8 cellular contexts compared by ENCODE assay signal in genomic region chr10:84008878-84009277, GRCh38.
DNase-seq lines count a peak whose midpoint lies in the region; ATAC-seq, FAIRE-seq and TF ChIP-seq lines count a peak whose summit lies in the region.

No MANE protein-coding gene starts in this region.

- H3K36me3 ChIP-seq in SK-N-SH (replicated peaks in 1 of 2; ENCODE audit: control insufficient read depth in 1 of 2, insufficient read depth in 2 of 2, low read length in 1 of 2): no peaks in the 10 kb centered on the region
- H3K36me3 ChIP-seq in GM12878 (ENCODE audit: control insufficient read depth in 2 of 2, insufficient read depth in 2 of 2, low read length in 1 of 2): no peaks in the 10 kb centered on the region
- H3K36me3 ChIP-seq in trophoblast cell (ENCODE audit: control insufficient read depth in 1 of 2, insufficient read depth in 2 of 2, low read length in 2 of 2): no peaks in the 10 kb centered on the region

- ATAC-seq in SK-N-SH treated with all-trans-retinoic acid at 6 μM for 48 hours (no peak), GM21786 (IDR thresholded peaks at IDR 0.05; ENCODE audit: unreplicated experiment) (peak; percentile 64), GM12878 (peak; percentile 86), HG03025 (IDR thresholded peaks at IDR 0.05; ENCODE audit: low FRiP score, unreplicated experiment) (no peak), omental fat pad (ENCODE audit: low FRiP score) (no peak)

- TF ChIP-seq EP300 in SK-N-SH (IDR thresholded peaks at IDR 0.05; ENCODE audit: borderline replicate concordance in 1 of 2, low read depth in 1 of 2, low read length in 1 of 2) (no peak), GM12878 (IDR thresholded peaks at IDR 0.05; ENCODE audit: borderline replicate concordance in 1 of 2, control insufficient read depth in 1 of 2, low read depth in 2 of 2, low read length in 2 of 2) (no peak)

- no peaks in the 10 kb centered on the region for H3K9me2 ChIP-seq in SK-N-SH

- intact Hi-C loops in GM12878 (cut with micrococcal nuclease; ENCODE audit: unreplicated experiment): loop anchor here (5.0 kb wide), 1 partner anchor 137 kb away; no protein-coding TSS in a partner anchor

- H2BK12ac ChIP-seq in trophoblast cell (ENCODE audit: low read length): no peak overlapping the region

- H3K27ac ChIP-seq in SK-N-SH (ENCODE audit: low read depth in 2 of 2, low read length in 1 of 2) (no peak overlapping the region), GM12878 (ENCODE audit: control insufficient read depth, insufficient read depth) (no peak overlapping the region), trophoblast cell (ENCODE audit: low read depth, low read length) (no peak overlapping the region)

- H3K79me2 ChIP-seq in SK-N-SH (ENCODE audit: insufficient read depth): no peaks in the 10 kb centered on the region
- no peaks in the 10 kb centered on the region for H3K79me2 ChIP-seq in GM12878 (ENCODE audit: control insufficient read depth, insufficient read depth, low read length)
- no peaks in the 10 kb centered on the region for H3K79me2 ChIP-seq in trophoblast cell (ENCODE audit: control insufficient read depth, insufficient read depth, low read length, poor library complexity)

- TF ChIP-seq POLR2A in GM12878 (IDR thresholded peaks at IDR 0.05; ENCODE audit: low read depth, low read length): no peak

- SMC1A ChIA-PET in GM12878 (lab: Charles Lee; ENCODE audit: uncharacterized antibody, unreplicated experiment): no interaction called here

- H4K20me1 ChIP-seq in SK-N-SH (ENCODE audit: insufficient read depth) (no peaks in the 10 kb centered on the region), GM12878 (ENCODE audit: control insufficient read depth, insufficient read depth) (no peaks in the 10 kb centered on the region)

- no TSS peak for BruUV-seq in GM12878 (replicated peaks; lab: Mats Ljungman, UMichigan)

- H3K4me3 ChIP-seq in SK-N-SH (ENCODE audit: low read depth in 2 of 2, low read length in 1 of 2) (no peak overlapping the region; a peak in 1 of 4 replicates), GM12878 (no peak overlapping the region), trophoblast cell (ENCODE audit: low read depth, low read length) (no peak overlapping the region)

- FAIRE-seq in GM12878 (lab: Jason Lieb, UNC): peak; percentile 62

- H3K9ac ChIP-seq in SK-N-SH (no peak overlapping the region), GM12878 (ENCODE audit: control insufficient read depth, insufficient read depth, low read length) (no peak overlapping the region), trophoblast cell (ENCODE audit: low read length) (no peak overlapping the region)

- H3K4me2 ChIP-seq in SK-N-SH (no peak overlapping the region), GM12878 (ENCODE audit: control insufficient read depth, insufficient read depth) (no peak overlapping the region), trophoblast cell (ENCODE audit: low read length) (no peak overlapping the region)

- H3K79me1 ChIP-seq in trophoblast cell (ENCODE audit: low read length): no peaks in the 10 kb centered on the region

- H2AK5ac ChIP-seq in trophoblast cell (ENCODE audit: low read length): no peak overlapping the region

- POLR2A ChIA-PET in SK-N-SH (lab: Yijun Ruan, JAX): no interaction called here
- POLR2A ChIA-PET in GM12878 (lab: Charles Lee): no interaction called here

- H3F3A ChIP-seq in SK-N-SH (replicated peaks; ENCODE audit: insufficient read depth): no peaks in the 10 kb centered on the region

- H3K9me3 ChIP-seq in SK-N-SH (no peaks in the 10 kb centered on the region), GM12878 (replicated peaks; ENCODE audit: control insufficient read depth, insufficient read depth, low read length) (no peaks in the 10 kb centered on the region; the same call in 2 of the 3 replicates), trophoblast cell (ENCODE audit: insufficient read depth, low read depth, low read length) (peaks cover 2% of the 10 kb centered on the region)

- H3K18ac ChIP-seq in trophoblast cell (ENCODE audit: low read length): no peak overlapping the region

- RAD21 ChIA-PET in GM12878 (lab: Charles Lee; ENCODE audit: unreplicated experiment): no interaction called here

- WGBS in SK-N-SH (ENCODE audit: low lambda C conversion rate): 40% methylated on average over 3 of the region's 3 CpGs
- 15% methylated on average over 3 of the region's 3 CpGs for WGBS in GM12878 (ENCODE audit: insufficient coverage, insufficient replicate concordance, low lambda C conversion rate, missing lambda C conversion rate)
- WGBS in trophoblast cell (ENCODE audit: extremely low coverage, insufficient coverage, insufficient read length): no CpG with 5 or more reads among the region's 3 CpGs

- H2BK5ac ChIP-seq in trophoblast cell (ENCODE audit: low read depth, low read length, poor library complexity): no peak overlapping the region

- no peak overlapping the region for H4K91ac ChIP-seq in trophoblast cell (ENCODE audit: low read depth, low read length)

- no peak overlapping the region for H3K14ac ChIP-seq in trophoblast cell (ENCODE audit: low read length)

- H3K4me1 ChIP-seq in SK-N-SH (ENCODE audit: control insufficient read depth in 1 of 2, insufficient read depth in 2 of 2, low read depth in 1 of 2, low read length in 1 of 2): no peaks in the 10 kb centered on the region
- H3K4me1 ChIP-seq in GM12878 (ENCODE audit: control insufficient read depth, insufficient read depth, low read length): peaks cover 10% of the 10 kb centered on the region
- no peaks in the 10 kb centered on the region for H3K4me1 ChIP-seq in trophoblast cell (ENCODE audit: control insufficient read depth in 1 of 2, insufficient read depth in 2 of 2, low read length in 2 of 2)

- DNase-seq in SK-N-SH: peak; percentile 42
- peak; percentile 71 for DNase-seq in NCI-H82 (lab: John Stamatoyannopoulos, UW)
- DNase-seq in GM12878 (ENCODE audit: low read depth, low spot score): no peak
- peak; percentile 18 to 42 for DNase-seq in trophoblast cell
- DNase-seq in omental fat pad (ENCODE audit: low spot score): no peak

- no peak overlapping the region for H2AFZ ChIP-seq in SK-N-SH (ENCODE audit: low read depth)
- H2AFZ ChIP-seq in GM12878 (ENCODE audit: control insufficient read depth, low read depth, low read length): no peak overlapping the region
- no peak overlapping the region for H2AFZ ChIP-seq in trophoblast cell (ENCODE audit: insufficient read depth, low read length, poor library complexity)

- no peak overlapping the region for H3K4ac ChIP-seq in trophoblast cell (ENCODE audit: low read depth, low read length)

- no peak overlapping the region for H3K23ac ChIP-seq in trophoblast cell (ENCODE audit: low read length)

- H2BK120ac ChIP-seq in trophoblast cell (ENCODE audit: insufficient read depth, low read length, poor library complexity): no peak overlapping the region

- in situ Hi-C loops in GM12878 (cut with MboI): no loop called here

- no peak overlapping the region for H4K12ac ChIP-seq in trophoblast cell (ENCODE audit: low read depth, low read length)

- TF ChIP-seq CTCF in SK-N-SH (IDR thresholded peaks at IDR 0.05): peak; percentile 68
- peak; percentile 72 to 89 (median 88) for TF ChIP-seq CTCF in GM12878 (IDR thresholded peaks at IDR 0.05 in 2 of 3, conservative IDR thresholded peaks at IDR 0.05 in 1 of 3; ENCODE audit: control insufficient read depth in 2 of 3, extremely low read depth in 1 of 3, insufficient read depth in 1 of 3, low read depth in 3 of 3, low read length in 3 of 3)
- TF ChIP-seq CTCF in omental fat pad (IDR thresholded peaks at IDR 0.05): no peak

- no peaks in the 10 kb centered on the region for H3K27me3 ChIP-seq in SK-N-SH (ENCODE audit: insufficient read depth)
- no peaks in the 10 kb centered on the region; a peak in 1 of 4 replicates for H3K27me3 ChIP-seq in GM12878 (replicated peaks in 1 of 2; ENCODE audit: control insufficient read depth in 2 of 2, insufficient read depth in 2 of 2, low read length in 1 of 2)
- no peaks in the 10 kb centered on the region for H3K27me3 ChIP-seq in trophoblast cell (ENCODE audit: insufficient read depth, low read length)

- peak; percentile 39; the same call in 1 of the 2 replicates for TF ChIP-seq RAD21 in SK-N-SH (IDR thresholded peaks at IDR 0.05; ENCODE audit: low read length)
- TF ChIP-seq RAD21 in GM12878 (IDR thresholded peaks at IDR 0.05; ENCODE audit: insufficient read depth, low read depth, low read length): peak; percentile 50; the same call in 1 of the 2 replicates

- H4K8ac ChIP-seq in trophoblast cell (ENCODE audit: low read depth, low read length): no peak overlapping the region

- CTCF ChIA-PET in SK-N-SH (lab: Yijun Ruan, JAX): interaction anchor here (0.9 kb wide), 1 partner anchor 13 kb away, joined by 5 read pairs; no protein-coding TSS in a partner anchor
- CTCF ChIA-PET in GM12878 (lab: Yijun Ruan, JAX): interaction anchor here (0.9 to 1.5 kb wide), 3 partner anchors 9 to 16 kb away, joined by 3 to 6 read pairs (median 3); no protein-coding TSS in a partner anchor

TF ChIP-seq in SK-N-SH, 30 proteins besides CTCF, POLR2A, EP300 and RAD21:
- TF ChIP-seq SMC3 (IDR thresholded peaks at IDR 0.05; ENCODE audit: low read depth, low read length): 0 out of 2 replicates have a peak, but pooled peaks have one; percentile 16
- TF ChIP-seq USF1 (IDR thresholded peaks at IDR 0.05; ENCODE audit: borderline replicate concordance, low read depth): no peak

TF ChIP-seq in GM12878, 131 proteins besides CTCF, POLR2A, EP300 and RAD21 (continues in another document):
- TF ChIP-seq CREB1 (IDR thresholded peaks at IDR 0.05; ENCODE audit: low read depth) (no peak), CHD2 (IDR thresholded peaks at IDR 0.05; ENCODE audit: borderline replicate concordance, low read depth, low read length) (no peak), EGR1 (IDR thresholded peaks at IDR 0.05; ENCODE audit: borderline replicate concordance in 1 of 2, low read depth in 2 of 2, low read length in 2 of 2) (no peak), PML (IDR thresholded peaks at IDR 0.05; ENCODE audit: low read length) (no peak)

Comparison
In these comparisons a context has a peak if more than half of its experiments do, and no peak if none do; other contexts are left out.
1. DNase-seq: peak in SK-N-SH (single experiment), NCI-H82 (single experiment) and trophoblast cell (2 of 2); none in GM12878 (single experiment) and omental fat pad (single experiment).
2. CTCF ChIP-seq: peak in SK-N-SH (single experiment) and GM12878 (3 of 3); none in omental fat pad (0 of 3).
3. ATAC-seq: peak in GM21786 (single experiment) and GM12878 (single experiment); none in SK-N-SH treated with all-trans-retinoic acid at 6 μM for 48 hours (single experiment), HG03025 (single experiment) and omental fat pad (single experiment).
4. Of the 26 proteins assayed by ChIP-seq in both GM12878 and SK-N-SH: peak only in GM12878: YY1; only in SK-N-SH: none; in both: CTCF, RAD21 and SMC3; in neither: 22.